ENCODE assay signal across 8 cellular contexts in the genomic region with DNA sequence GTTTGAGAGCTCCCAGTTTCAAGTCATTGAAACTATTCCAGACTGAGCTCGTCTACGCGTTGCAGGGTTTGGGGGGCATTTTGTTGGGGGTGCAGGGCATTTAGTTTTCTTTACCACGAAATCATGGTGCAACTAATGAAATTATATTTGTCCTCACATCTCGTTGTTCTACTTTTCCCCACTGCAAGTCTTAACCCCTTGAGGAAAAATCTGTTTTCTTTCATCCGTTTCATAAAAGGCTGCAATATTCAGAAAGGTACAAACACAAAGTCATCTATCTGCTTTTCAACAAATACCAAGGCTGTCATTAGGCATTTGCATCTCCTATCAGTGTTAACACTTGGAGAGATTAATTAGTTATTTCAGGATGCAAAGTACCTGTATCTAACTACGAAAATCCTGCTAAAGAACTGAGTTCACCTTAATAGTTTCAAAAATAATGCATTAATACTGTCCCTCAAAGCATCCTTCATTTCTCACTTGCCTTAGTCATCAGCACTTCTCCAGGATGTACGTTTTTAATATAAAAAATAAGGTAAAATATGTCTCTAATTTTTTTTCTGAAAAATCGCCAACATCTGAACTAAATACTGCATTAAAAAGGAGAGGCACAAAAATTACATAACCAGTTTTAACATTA. TPM values are rescaled to one million over a fixed set of nuclear protein-coding genes. Genes with fewer than 3 reads are reported as not detected.
DNase-seq lines count a peak whose midpoint lies in the region; ATAC-seq, FAIRE-seq and TF ChIP-seq lines count a peak whose summit lies in the region.

No MANE protein-coding gene starts in this region.

- TF ChIP-seq POLR2A in H54 (IDR thresholded peaks at IDR 0.05; ENCODE audit: low read depth, low read length) (0 out of 2 replicates have a peak, but pooled peaks have one; percentile 8), gastroesophageal sphincter (IDR thresholded peaks at IDR 0.05) (peak; percentile 37 to 54)

- H3K9me3 ChIP-seq in T-helper 17 cell (ENCODE audit: control insufficient read depth, low read length, poor library complexity, severe bottlenecking): no peaks in the 10 kb centered on the region
- H3K9me3 ChIP-seq in gastroesophageal sphincter: no peaks in the 10 kb centered on the region
- H3K9me3 ChIP-seq in small intestine (ENCODE audit: control insufficient read depth, low read depth): no peaks in the 10 kb centered on the region

- WGBS in gastroesophageal sphincter (ENCODE audit: low coverage in 1 of 2), 2 donors: 0% methylated on average over 8 to 9 of the region's 9 CpGs
- 0% methylated on average over 9 of the region's 9 CpGs for WGBS in small intestine, 3 donors

- peak overlapping the region; percentile 55 to 59 for H3K4me3 ChIP-seq in gastroesophageal sphincter
- peak overlapping the region; percentile 74 to 78 for H3K4me3 ChIP-seq in small intestine (ENCODE audit: low read depth in 1 of 2, low read length in 2 of 2)

- ATAC-seq in T-helper 17 cell (no peak), gastroesophageal sphincter (no peak), HG03175 (IDR thresholded peaks at IDR 0.05; ENCODE audit: unreplicated experiment) (no peak), HG02938 (IDR thresholded peaks at IDR 0.05; ENCODE audit: unreplicated experiment) (no peak)

- H3K27ac Mint-ChIP-seq in T-helper 17 cell: peak overlapping the region; percentile 100

- H3K27me3 Mint-ChIP-seq in T-helper 17 cell: no peaks in the 10 kb centered on the region

- H3K36me3 Mint-ChIP-seq in T-helper 17 cell (ENCODE audit: low read depth): peaks cover 2% of the 10 kb centered on the region

- no peak for TF ChIP-seq EP300 in gastroesophageal sphincter (IDR thresholded peaks at IDR 0.05)

- H3K4me1 Mint-ChIP-seq in T-helper 17 cell: peaks cover 23% of the 10 kb centered on the region

- H3K27ac ChIP-seq in gastroesophageal sphincter (peak overlapping the region; percentile 93 to 98 (median 95)), small intestine (ENCODE audit: low read depth in 1 of 2, low read length in 1 of 2) (peak overlapping the region; percentile 86 to 99)

- H3K27me3 ChIP-seq in gastroesophageal sphincter: no peaks in the 10 kb centered on the region
- no peaks in the 10 kb centered on the region for H3K27me3 ChIP-seq in small intestine (ENCODE audit: control insufficient read depth in 2 of 2, insufficient read depth in 2 of 2, low read length in 2 of 2)

- H3K36me3 ChIP-seq in gastroesophageal sphincter: peaks cover 0 to 13% of the 10 kb centered on the region in 2 donors
- no peaks in the 10 kb centered on the region for H3K36me3 ChIP-seq in small intestine (ENCODE audit: control insufficient read depth in 2 of 2, insufficient read depth in 2 of 2, low read length in 2 of 2)

- DNase-seq in H54 (ENCODE audit: insufficient read length, low spot score): no peak
- DNase-seq in T-helper 17 cell: no peak
- no peak for DNase-seq in small intestine
- DNase-seq in HUDEP-2 (lab: John Stamatoyannopoulos, UW; ENCODE audit: unreplicated experiment in 76 of 76): no peak
- DNase-seq in NCI-H2107 (lab: John Stamatoyannopoulos, UW): no peak

- H3K4me1 ChIP-seq in gastroesophageal sphincter (peaks cover 12 to 40% (median 20%) of the 10 kb centered on the region in 3 donors), small intestine (ENCODE audit: control insufficient read depth in 2 of 2, insufficient read depth in 1 of 2, low read depth in 1 of 2, low read length in 1 of 2) (no peaks in the 10 kb centered on the region)

- TF ChIP-seq CTCF in gastroesophageal sphincter (IDR thresholded peaks at IDR 0.05): no peak

- FAIRE-seq in H54 (lab: Jason Lieb, UNC): peak; percentile 89
- FAIRE-seq in small intestine (lab: Jason Lieb, UNC): no peak

- H3K4me3 Mint-ChIP-seq in T-helper 17 cell: peak overlapping the region; percentile 98

RNA-seq across cellular contexts. Expression of a gene that starts 1.9 kb away (rescaled TPM):
- total RNA-seq in T-helper 17 cell (100 to 1,000 TPM; 173 to 200 TPM), gastroesophageal sphincter (10 to 100 TPM; 43.3 to 67.9 (median 56.3) TPM)
- 10 to 100 TPM in 1 of 3 donors, 1 to 10 TPM in 2; 1.8 to 10.2 (median 4.9) TPM for polyA plus RNA-seq in small intestine
